Comparison of ENCODE assay signal across 20 cellular contexts in genomic region chr2:348517-348916, GRCh38.
DNase-seq lines count a peak whose midpoint lies in the region; ATAC-seq, FAIRE-seq and TF ChIP-seq lines count a peak whose summit lies in the region.
"Had no signal": no experiment of that assay in that cellular context is flagged by ENCODE, and none has a peak within 500 bp of the region (broad histone marks: within the 10 kb centered on the region; RNA-seq: fewer than 3 reads in every experiment).

No MANE protein-coding gene starts in this region.

- no peaks in the 10 kb centered on the region for H3K36me3 ChIP-seq in brain microvascular endothelial cell (replicated peaks)
- H3K36me3 ChIP-seq in testis (ENCODE audit: low read depth, missing control alignments) = no peaks in the 10 kb centered on the region
- no peaks in the 10 kb centered on the region for H3K36me3 ChIP-seq in mucosa of descending colon (ENCODE audit: low read depth)
- H3K36me3 ChIP-seq: MG63, Peyer's patch had no signal

- 40 to 44% methylated on average over 8 of the region's 8 CpGs for WGBS in testis, 2 donors

- no peak for TF ChIP-seq POLR2A in testis (IDR thresholded peaks at IDR 0.05)

- H3K27me3 ChIP-seq in brain microvascular endothelial cell (replicated peaks) (no peaks in the 10 kb centered on the region), testis (no peaks in the 10 kb centered on the region)
- H3K27me3 ChIP-seq: MG63, Peyer's patch had no signal

- H3K27ac ChIP-seq in brain microvascular endothelial cell (peak overlapping the region; percentile 61), testis (peak overlapping the region in 1 of 2 donors; percentile 14)
- H3K27ac ChIP-seq: 22Rv1, Peyer's patch had no signal

- intact Hi-C loops in testis (cut with DNase I; ENCODE audit: low total_unique reads) (no loop called here), mucosa of descending colon (cut with DNase I, micrococcal nuclease) (no loop called here)

- FAIRE-seq in HTR-8/SVneo (lab: Jason Lieb, UNC) = no peak

- H3K9me3 ChIP-seq in testis (no peaks in the 10 kb centered on the region), mucosa of descending colon (no peaks in the 10 kb centered on the region)
- H3K9me3 ChIP-seq: Caco-2, MG63, Peyer's patch had no signal

- in situ Hi-C loops in brain microvascular endothelial cell (cut with HindIII; ENCODE audit: low pct_ligation_motif_present, low sequenced_read_pairs) = no loop called here

- ATAC-seq in mucosa of descending colon = no peak
- ATAC-seq: GM23338 had no signal

- H3K4me1 ChIP-seq in testis = no peaks in the 10 kb centered on the region
- no peaks in the 10 kb centered on the region for H3K4me1 ChIP-seq in mucosa of descending colon (ENCODE audit: low read depth)
- H3K4me1 ChIP-seq: Caco-2, Peyer's patch had no signal

- TF ChIP-seq CTCF in brain microvascular endothelial cell (IDR thresholded peaks at IDR 0.05; ENCODE audit: low read depth, low read length, missing control alignments) = no peak
- TF ChIP-seq CTCF in fibroblast of villous mesenchyme (IDR thresholded peaks at IDR 0.05; ENCODE audit: insufficient read depth, low read depth, low read length) = no peak
- TF ChIP-seq CTCF in testis (IDR thresholded peaks at IDR 0.05) = no peak
- TF ChIP-seq CTCF in mucosa of descending colon (IDR thresholded peaks at IDR 0.05) = no peak

- no peak overlapping the region for H3K4me3 ChIP-seq in brain microvascular endothelial cell (ENCODE audit: low read depth, low read length)
- H3K4me3 ChIP-seq in fibroblast of villous mesenchyme (ENCODE audit: low read depth, low read length) = no peak overlapping the region
- no peak overlapping the region for H3K4me3 ChIP-seq in testis
- no peak overlapping the region for H3K4me3 ChIP-seq in mucosa of descending colon
- H3K4me3 ChIP-seq: GM23338, MG63, Peyer's patch had no signal

- DNase-seq in DMS79 treated with DMSO at 0.1 percent for 48 hours (lab: John Stamatoyannopoulos, UW) (peak; percentile 12), DMS79 (lab: John Stamatoyannopoulos, UW) (no peak), brain microvascular endothelial cell (peak; percentile 88), fibroblast of villous mesenchyme (ENCODE audit: low read depth) (peak; percentile 41), testis (peak; percentile 52), AG08395 (ENCODE audit: low spot score) (no peak), mucosa of descending colon (no peak), HTR-8/SVneo (ENCODE audit: insufficient read length, low spot score) (no peak)
- DNase-seq: Caco-2, GF-D8, KG1, MG63, NCI-H1105 treated with DMSO at 0.1 percent for 48 hours, NCI-H187, NCI-H2171, NCI-H774, Peyer's patch, SHP77 treated with DMSO at 0.1 percent for 48 hours had no signal

Comparison
In these comparisons a context has a peak if more than half of its experiments do, and no peak if none do; other contexts are left out.
1. DNase-seq: peak in DMS79 treated with DMSO at 0.1 percent for 48 hours (single experiment), brain microvascular endothelial cell (single experiment), fibroblast of villous mesenchyme (single experiment) and testis (single experiment); none in DMS79 (single experiment), AG08395 (single experiment), mucosa of descending colon (0 of 3) and HTR-8/SVneo (single experiment).